11 cellular contexts compared by ENCODE assay signal in genomic region chr1:95002657-95003432, GRCh38.
DNase-seq lines count a peak whose midpoint lies in the region; ATAC-seq and TF ChIP-seq lines count a peak whose summit lies in the region.
"Had no signal": no experiment of that assay in that cellular context is flagged by ENCODE, and none has a peak within 500 bp of the region (broad histone marks: within the 10 kb centered on the region; RNA-seq: fewer than 3 reads in every experiment).

No MANE protein-coding gene starts in this region.

- DNase-seq in Ammon's horn (ENCODE audit: low spot score): peak; percentile 29
- DNase-seq in NCI-H446 treated with DMSO at 0.1 percent for 48 hours (lab: John Stamatoyannopoulos, UW): peak; percentile 26
- peak; percentile 45 to 49 for DNase-seq in fibroblast of lung (ENCODE audit: low read depth in 2 of 2)
- DNase-seq in neuronal stem cell (ENCODE audit: low spot score): no peak
- no peak for DNase-seq in RPMI8226
- DNase-seq in NCI-H510A (lab: John Stamatoyannopoulos, UW): no peak
- DNase-seq in DMS114 treated with DMSO at 0.1 percent for 48 hours (lab: John Stamatoyannopoulos, UW; ENCODE audit: unreplicated experiment): no peak
- DNase-seq: activated naive CD4-positive, alpha-beta T cell treated with anti-CD3 and anti-CD28 coated beads, Interleukin-2, amount 10 ng/mL, durations not matched to agents 7 days and 5 days; CD8-positive, alpha-beta memory T cell; NCI-H2029 had no signal

- no peak overlapping the region for H3K18ac ChIP-seq in neuronal stem cell (ENCODE audit: low read length)

- no peak overlapping the region for H3K9ac ChIP-seq in fibroblast of lung (ENCODE audit: insufficient read depth, low read length)
- no peak overlapping the region for H3K9ac ChIP-seq in neuronal stem cell (ENCODE audit: low read depth, low read length, poor library complexity)

- no peak overlapping the region for H3K23ac ChIP-seq in neuronal stem cell (ENCODE audit: low read depth, low read length, poor library complexity)

- ATAC-seq in GM18858 (IDR thresholded peaks at IDR 0.05; ENCODE audit: unreplicated experiment): no peak

- H3K4me1 ChIP-seq in fibroblast of lung (ENCODE audit: control insufficient read depth, extremely low read depth, insufficient read depth, low read length) (peaks cover 10% of the 10 kb centered on the region), neuronal stem cell (ENCODE audit: control insufficient read depth in 2 of 2, insufficient read depth in 1 of 2, low read depth in 1 of 2, low read length in 2 of 2) (peaks cover 12 to 36% of the 10 kb centered on the region in 2 donors)

- no peak overlapping the region for H4K8ac ChIP-seq in neuronal stem cell (ENCODE audit: low read depth, low read length)

- peak overlapping the region; percentile 84 for H2AFZ ChIP-seq in fibroblast of lung (ENCODE audit: low read length)
- H2AFZ ChIP-seq in neuronal stem cell (ENCODE audit: low read length): peak overlapping the region; percentile 84

- H3K14ac ChIP-seq in neuronal stem cell (ENCODE audit: low read length): no peak overlapping the region

- H3K27me3 ChIP-seq in fibroblast of lung (ENCODE audit: control insufficient read depth, insufficient read depth, low read length): no peaks in the 10 kb centered on the region
- H3K27me3 ChIP-seq in neuronal stem cell (ENCODE audit: control insufficient read depth in 3 of 3, insufficient read depth in 3 of 3, low read depth in 1 of 3, low read length in 3 of 3): no peaks in the 10 kb centered on the region

- no peak overlapping the region for H4K91ac ChIP-seq in neuronal stem cell (ENCODE audit: low read depth, low read length, poor library complexity)

- H3K4ac ChIP-seq in neuronal stem cell (ENCODE audit: low read length): no peak overlapping the region

- TF ChIP-seq CTCF in fibroblast of lung (conservative IDR thresholded peaks at IDR 0.05 in 1 of 2, IDR thresholded peaks at IDR 0.05 in 1 of 2; ENCODE audit: low read depth in 1 of 2, low read length in 2 of 2): no peak

- H3K9me3 ChIP-seq in fibroblast of lung (ENCODE audit: control insufficient read depth, insufficient read depth, low read depth, low read length) (no peaks in the 10 kb centered on the region), neuronal stem cell (replicated peaks in 1 of 2; ENCODE audit: control insufficient read depth in 2 of 2, insufficient read depth in 1 of 2, low read depth in 1 of 2, low read length in 2 of 2) (no peaks in the 10 kb centered on the region)

- no peak overlapping the region for H3K4me3 ChIP-seq in fibroblast of lung (replicated peaks in 1 of 4; ENCODE audit: control extremely low read depth in 1 of 4, insufficient read depth in 1 of 4, low read depth in 3 of 4, low read length in 4 of 4)
- H3K4me3 ChIP-seq in neuronal stem cell (ENCODE audit: low read length in 2 of 2): no peak overlapping the region

- H2AK5ac ChIP-seq in neuronal stem cell (ENCODE audit: low read depth, low read length): no peak overlapping the region

- no peak overlapping the region for H2BK15ac ChIP-seq in neuronal stem cell (ENCODE audit: low read length)

- no peaks in the 10 kb centered on the region for H3K79me1 ChIP-seq in neuronal stem cell (ENCODE audit: low read depth, low read length)

- H2BK12ac ChIP-seq in neuronal stem cell (ENCODE audit: low read length): no peak overlapping the region

- H3K4me2 ChIP-seq in fibroblast of lung (ENCODE audit: extremely low read depth, insufficient read depth, low read length) (peak overlapping the region; percentile 49), neuronal stem cell (ENCODE audit: insufficient read depth, low read length, poor library complexity, severe bottlenecking) (no peak overlapping the region)

- no peaks in the 10 kb centered on the region for H3K36me3 ChIP-seq in fibroblast of lung (ENCODE audit: control insufficient read depth, insufficient read depth, low read length)
- no peaks in the 10 kb centered on the region for H3K36me3 ChIP-seq in neuronal stem cell (replicated peaks in 1 of 2; ENCODE audit: control insufficient read depth in 2 of 2, insufficient read depth in 2 of 2, low read length in 2 of 2)

- H3K79me2 ChIP-seq in fibroblast of lung (ENCODE audit: control insufficient read depth, insufficient read depth, low read length): no peaks in the 10 kb centered on the region

- H4K20me1 ChIP-seq in fibroblast of lung (ENCODE audit: control insufficient read depth, extremely low read depth, insufficient read depth, low read length): no peaks in the 10 kb centered on the region

- H2BK5ac ChIP-seq in neuronal stem cell (ENCODE audit: low read length): no peak overlapping the region

- peak overlapping the region; percentile 73 for H3K27ac ChIP-seq in fibroblast of lung (ENCODE audit: insufficient read depth, low read length)
- H3K27ac ChIP-seq in neuronal stem cell (replicated peaks; ENCODE audit: low read length): no peak overlapping the region

- no CpG with 5 or more reads among the region's 6 CpGs for WGBS in neuronal stem cell (ENCODE audit: extremely low coverage in 2 of 2, insufficient read length in 2 of 2, insufficient replicate concordance in 1 of 2), 2 donors

- H2BK120ac ChIP-seq in neuronal stem cell (ENCODE audit: low read depth, low read length): no peak overlapping the region

Comparison
In these comparisons a context has a peak if more than half of its experiments do, and no peak if none do; other contexts are left out.
1. DNase-seq: peak in Ammon's horn (single experiment), NCI-H446 treated with DMSO at 0.1 percent for 48 hours (single experiment) and fibroblast of lung (2 of 2); none in neuronal stem cell (single experiment), RPMI8226 (single experiment), NCI-H510A (single experiment) and DMS114 treated with DMSO at 0.1 percent for 48 hours (single experiment).